In genomic region chr12:72271741-72272661, GRCh38 we compare ENCODE assay signal across 1 cellular context.
TF ChIP-seq lines count a peak whose summit lies in the region.

TRHDE (plus strand) TSS chr12:72272370; CDS start chr12:72272644, 274 bp downstream.

TF ChIP-seq in WTC11, 78 proteins besides CTCF, POLR2A, EP300 and RAD21 (continued from another document and continues in another):
- TF ChIP-seq STAT6 (CRISPR knock-in tag; conservative IDR thresholded peaks at IDR 0.05; ENCODE audit: low read depth) (peak; percentile 53; the same call in 1 of the 2 replicates), FOXK1 (CRISPR knock-in tag; IDR thresholded peaks at IDR 0.05) (no peak), ZNF121 (CRISPR knock-in tag; IDR thresholded peaks at IDR 0.05) (0 out of 2 replicates have a peak, but pooled peaks have one; percentile 3), AFF4 (CRISPR knock-in tag; IDR thresholded peaks at IDR 0.05; ENCODE audit: borderline replicate concordance) (0 out of 2 replicates have a peak, but pooled peaks have one; percentile 19), RORB (CRISPR knock-in tag; IDR thresholded peaks at IDR 0.05) (no peak), CREM (CRISPR knock-in tag; IDR thresholded peaks at IDR 0.05) (0 out of 2 replicates have a peak, but pooled peaks have one; percentile 26), CREB1 (CRISPR knock-in tag; IDR thresholded peaks at IDR 0.05) (peak; percentile 63; the same call in 1 of the 2 replicates), NR1H2 (CRISPR knock-in tag; IDR thresholded peaks at IDR 0.05) (no peak), ATF1 (CRISPR knock-in tag; IDR thresholded peaks at IDR 0.05) (0 out of 2 replicates have a peak, but pooled peaks have one; percentile 49), GRHL2 (CRISPR knock-in tag; IDR thresholded peaks at IDR 0.05; ENCODE audit: insufficient replicate concordance, severe bottlenecking) (no peak), HMGXB4 (CRISPR knock-in tag; IDR thresholded peaks at IDR 0.05) (peak; percentile 54; the same call in 1 of the 2 replicates), JUN (CRISPR knock-in tag; IDR thresholded peaks at IDR 0.05) (0 out of 2 replicates have a peak, but pooled peaks have one; percentile 58), ZNF281 (CRISPR knock-in tag; IDR thresholded peaks at IDR 0.05) (peak; percentile 65; the same call in 1 of the 2 replicates), ARID4B (CRISPR knock-in tag; IDR thresholded peaks at IDR 0.05; ENCODE audit: borderline replicate concordance) (peak; percentile 28; the same call in 1 of the 2 replicates), E2F4 (CRISPR knock-in tag; IDR thresholded peaks at IDR 0.05; ENCODE audit: borderline replicate concordance, low read depth) (no peak; the same call in 1 of the 2 replicates), TP53 (CRISPR knock-in tag; IDR thresholded peaks at IDR 0.05) (peak; percentile 20; the same call in 1 of the 2 replicates), CDX4 (CRISPR knock-in tag; IDR thresholded peaks at IDR 0.05; ENCODE audit: borderline replicate concordance) (no peak), CBFB (CRISPR knock-in tag; IDR thresholded peaks at IDR 0.05; ENCODE audit: low read depth) (0 out of 2 replicates have a peak, but pooled peaks have one; percentile 20), USF1 (CRISPR knock-in tag; IDR thresholded peaks at IDR 0.05) (peak; percentile 16; the same call in 1 of the 2 replicates), MXD4 (CRISPR knock-in tag; IDR thresholded peaks at IDR 0.05; ENCODE audit: borderline replicate concordance) (no peak), ZNF219 (CRISPR knock-in tag; IDR thresholded peaks at IDR 0.05; ENCODE audit: borderline replicate concordance) (no peak), USF2 (CRISPR knock-in tag; IDR thresholded peaks at IDR 0.05) (0 out of 2 replicates have a peak, but pooled peaks have one; percentile 23), ZNF138 (CRISPR knock-in tag; conservative IDR thresholded peaks at IDR 0.05) (no peak; the same call in 1 of the 2 replicates), ZNF423 (CRISPR knock-in tag; IDR thresholded peaks at IDR 0.05) (no peak), FOXP1 (CRISPR knock-in tag; IDR thresholded peaks at IDR 0.05; ENCODE audit: borderline replicate concordance) (no peak), MAX (CRISPR knock-in tag; IDR thresholded peaks at IDR 0.05) (peak; percentile 79), NR3C1 (CRISPR knock-in tag; conservative IDR thresholded peaks at IDR 0.05; ENCODE audit: low read depth) (no peak), SMAD3 (CRISPR knock-in tag; IDR thresholded peaks at IDR 0.05; ENCODE audit: borderline replicate concordance) (no peak), AR (CRISPR knock-in tag; IDR thresholded peaks at IDR 0.05) (no peak)
